ENCODE assay signal across 24 cellular contexts in the genomic region with DNA sequence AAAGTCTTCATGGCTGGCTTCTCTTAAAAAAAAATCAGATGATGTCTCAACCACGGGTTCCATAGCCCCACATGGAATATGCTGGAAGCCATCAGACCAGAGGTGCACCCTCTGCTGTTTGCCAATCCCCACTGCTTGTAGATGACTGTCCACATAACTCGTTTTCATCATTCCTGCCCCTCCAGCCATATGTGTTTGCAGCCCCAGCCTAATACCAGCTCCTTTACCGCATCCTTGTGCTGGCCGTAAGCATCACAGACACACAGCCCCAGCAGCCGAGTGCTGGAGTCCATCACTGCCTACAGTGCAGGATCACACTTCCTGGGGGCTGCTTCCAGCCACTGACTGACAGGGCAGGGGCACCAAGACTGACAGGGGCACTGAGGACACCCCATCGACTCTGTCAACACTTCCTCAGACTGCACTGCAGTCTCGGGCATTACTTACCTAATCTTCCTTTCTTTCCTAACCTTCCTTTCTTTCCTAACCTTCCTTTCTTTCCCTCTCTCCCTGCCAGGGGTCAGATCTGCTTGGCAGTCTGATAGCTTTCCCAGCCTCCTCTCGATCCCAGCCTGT. TPM values are rescaled to one million over a fixed set of nuclear protein-coding genes. Genes with fewer than 3 reads are reported as not detected.
DNase-seq lines count a peak whose midpoint lies in the region; ATAC-seq and TF ChIP-seq lines count a peak whose summit lies in the region.
"Had no signal": no experiment of that assay in that cellular context is flagged by ENCODE, and none has a peak within 500 bp of the region (broad histone marks: within the 10 kb centered on the region; RNA-seq: fewer than 3 reads in every experiment).

No MANE protein-coding gene starts in this region.

- H4K20me1 ChIP-seq in GM23248 (ENCODE audit: insufficient read depth), result no peaks in the 10 kb centered on the region

- H3K4me1 ChIP-seq in GM23248 (ENCODE audit: insufficient read depth) (peaks cover 19% of the 10 kb centered on the region), gastroesophageal sphincter (peaks cover 0 to 16% (median 11%) of the 10 kb centered on the region in 3 donors), ascending aorta (no peaks in the 10 kb centered on the region), esophagus squamous epithelium (peaks cover 0 to 15% (median 11%) of the 10 kb centered on the region in 3 donors)

- H3K4me3 ChIP-seq in GM23248, result 0 out of 2 replicates have a peak overlapping the region, but pooled peaks have one; percentile 59
- H3K4me3 ChIP-seq in gastroesophageal sphincter, result no peak overlapping the region
- no peak overlapping the region for H3K4me3 ChIP-seq in retinal pigment epithelial cell (ENCODE audit: low read length)
- no peak overlapping the region for H3K4me3 ChIP-seq in ascending aorta
- H3K4me3 ChIP-seq in esophagus squamous epithelium, result no peak overlapping the region
- H3K4me3 ChIP-seq: dorsolateral prefrontal cortex had no signal

- peak overlapping the region; percentile 86 for H3K4me2 ChIP-seq in GM23248 (ENCODE audit: unreplicated experiment)

- H3K79me2 ChIP-seq in GM23248 (ENCODE audit: insufficient read depth), result no peaks in the 10 kb centered on the region

- no peaks in the 10 kb centered on the region for H3K36me3 ChIP-seq in GM23248 (ENCODE audit: low read depth)
- no peaks in the 10 kb centered on the region for H3K36me3 ChIP-seq in gastroesophageal sphincter
- no peaks in the 10 kb centered on the region for H3K36me3 ChIP-seq in ascending aorta
- H3K36me3 ChIP-seq in esophagus squamous epithelium, result no peaks in the 10 kb centered on the region

- WGBS in GM23248 (ENCODE audit: low coverage in 1 of 2, low lambda C conversion rate in 2 of 2, missing lambda C conversion rate in 2 of 2), 2 experiments, result 43 to 48% methylated on average over 7 to 8 of the region's 8 CpGs
- WGBS in gastroesophageal sphincter (ENCODE audit: low coverage in 1 of 2), 2 donors, result 40 to 44% methylated on average over 5 to 8 of the region's 8 CpGs
- WGBS in esophagus squamous epithelium, 2 donors, result 24 to 28% methylated on average over 5 to 8 of the region's 8 CpGs

- no peak for TF ChIP-seq POLR2A in gastroesophageal sphincter (IDR thresholded peaks at IDR 0.05)
- TF ChIP-seq POLR2A in esophagus squamous epithelium (IDR thresholded peaks at IDR 0.05), result no peak

- DNase-seq in AG08395 (ENCODE audit: low spot score) (peak; percentile 49), GM23248 (peak; percentile 29), retinal pigment epithelial cell (ENCODE audit: low read depth) (no peak), ascending aorta (ENCODE audit: low spot score in 2 of 2) (no peak), SHP77 treated with DMSO at 0.1 percent for 48 hours (lab: John Stamatoyannopoulos, UW) (no peak), esophagus squamous epithelium (lab: John Stamatoyannopoulos, UW) (no peak)
- DNase-seq: activated CD4-positive, CD25-positive, alpha-beta regulatory T cell treated with anti-CD3 and anti-CD28 coated beads, Interleukin-2, amount 50 U/mL, for 72 hours; activated naive CD8-positive, alpha-beta T cell treated with anti-CD3 and anti-CD28 coated beads, Interleukin-2, amount 10 ng/mL, durations not matched to agents 7 days and 5 days; dorsolateral prefrontal cortex; head of caudate nucleus; islet precursor cell; KBM-7; NCI-H2029 treated with DMSO at 0.1 percent for 48 hours; NCI-H510A; stimulated activated naive CD8-positive, alpha-beta T cell treated with anti-CD3 and anti-CD28 coated beads, Interleukin-15, Interleukin-2, amounts not matched to agents 100 U/mL and 50 U/mL, for 24 hours; T1000 had no signal

- intact Hi-C loops in ascending aorta (cut with DNase I), result no loop called here
- intact Hi-C loops in esophagus squamous epithelium (cut with DNase I), result no loop called here

- peak overlapping the region; percentile 72; the same call in 1 of the 2 replicates for H2AFZ ChIP-seq in GM23248

- H3K27ac ChIP-seq in GM23248, result peak overlapping the region; percentile 50; the same call in 1 of the 2 replicates
- H3K27ac ChIP-seq in gastroesophageal sphincter, result peak overlapping the region in 3 of 4 donors; percentile 55 to 61 (median 60)
- H3K27ac ChIP-seq in ascending aorta, result peak overlapping the region in 1 of 2 donors; percentile 18
- H3K27ac ChIP-seq in esophagus squamous epithelium, result peak overlapping the region in 2 of 4 donors; percentile 7 to 66

- in situ Hi-C loops in GM23248 (cut with MboI), result no loop called here

- peaks cover 12% of the 10 kb centered on the region for H3F3A ChIP-seq in GM23248 (ENCODE audit: insufficient read depth)

- no peak for TF ChIP-seq CTCF in gastroesophageal sphincter (IDR thresholded peaks at IDR 0.05)
- TF ChIP-seq CTCF in retinal pigment epithelial cell (conservative IDR thresholded peaks at IDR 0.05; ENCODE audit: low read depth, low read length), result peak; percentile 16
- TF ChIP-seq CTCF in ascending aorta (IDR thresholded peaks at IDR 0.05), result no peak
- no peak for TF ChIP-seq CTCF in esophagus squamous epithelium (IDR thresholded peaks at IDR 0.05)

- no peak for TF ChIP-seq EP300 in gastroesophageal sphincter (IDR thresholded peaks at IDR 0.05)

- H3K9me3 ChIP-seq in GM23248 (ENCODE audit: low read depth), result no peaks in the 10 kb centered on the region
- H3K9me3 ChIP-seq in gastroesophageal sphincter, result peaks cover 0 to 4% (median 0%) of the 10 kb centered on the region in 3 donors
- no peaks in the 10 kb centered on the region for H3K9me3 ChIP-seq in ascending aorta
- no peaks in the 10 kb centered on the region for H3K9me3 ChIP-seq in esophagus squamous epithelium

- H3K27me3 ChIP-seq in GM23248 (replicated peaks; ENCODE audit: insufficient read depth), result no peaks in the 10 kb centered on the region
- H3K27me3 ChIP-seq in gastroesophageal sphincter, result no peaks in the 10 kb centered on the region
- no peaks in the 10 kb centered on the region for H3K27me3 ChIP-seq in ascending aorta
- no peaks in the 10 kb centered on the region for H3K27me3 ChIP-seq in esophagus squamous epithelium

- H3K9me2 ChIP-seq in GM23248 (ENCODE audit: insufficient read depth), result no peaks in the 10 kb centered on the region

- 0 out of 2 replicates have a peak overlapping the region, but pooled peaks have one; percentile 33 for H3K9ac ChIP-seq in GM23248

- ATAC-seq in gastroesophageal sphincter (peak; percentile 49), GM21381 (IDR thresholded peaks at IDR 0.05; ENCODE audit: unreplicated experiment) (no peak)
- ATAC-seq: HCT116; stimulated activated naive CD8-positive, alpha-beta T cell treated with anti-CD3 and anti-CD28 coated beads, Interleukin-15, Interleukin-2, amounts not matched to agents 100 U/mL and 50 U/mL, for 24 hours had no signal

RNA-seq across cellular contexts. Expression of gene RCVRN, which starts 5.0 kb away (rescaled TPM):
- total RNA-seq in GM23248 (2014; rRNA removed; shearing (Covaris generic)), result not detected in 2 replicates
- not detected in 2 replicates for polyA plus RNA-seq in GM23248 (2016; fragmentation: Nextera tagmentation; extraction: Ambion mirVana)
- total RNA-seq in gastroesophageal sphincter (under 1 TPM in 3 of 4 donors, not detected in 1; 0.27 to 0.81 (median 0.32) TPM), ascending aorta (not detected), esophagus squamous epithelium (not detected)
- total RNA-seq: activated CD8-positive, alpha-beta memory T cell treated with anti-CD3 and anti-CD28 coated beads for 36 hours; activated naive CD8-positive, alpha-beta T cell treated with anti-CD3 and anti-CD28 coated beads, Interleukin-2, amount 10 ng/mL, durations not matched to agents 7 days and 5 days; bronchial epithelial cell; Daoy; natural killer cell treated with Interleukin-12 subunit alpha and Interleukin-12 subunit beta and Interleukin-15 and Interleukin-18, amount 100 ng/mL, for 72 hours; renal cortical epithelial cell had no signal

Comparison
In these comparisons a context has a peak if more than half of its experiments do, and no peak if none do; other contexts are left out.
1. DNase-seq: peak in AG08395 (single experiment) and GM23248 (single experiment); none in retinal pigment epithelial cell (single experiment), ascending aorta (0 of 2), SHP77 treated with DMSO at 0.1 percent for 48 hours (single experiment) and esophagus squamous epithelium (single experiment).